ENCODE assay signal across 20 cellular contexts in genomic region chr6:37225350-37226169, GRCh38. TPM values are rescaled to one million over a fixed set of nuclear protein-coding genes. Genes with fewer than 3 reads are reported as not detected.
"Had no signal": no experiment of that assay in that cellular context is flagged by ENCODE, and none has a peak within 500 bp of the region (broad histone marks: within the 10 kb centered on the region; RNA-seq: fewer than 3 reads in every experiment).

No MANE protein-coding gene starts in this region.

- H3K27ac ChIP-seq: ascending aorta, breast epithelium, coronary artery, neural progenitor cell, psoas muscle, sigmoid colon, spleen, thoracic aorta, upper lobe of left lung had no signal

- H3K27me3 ChIP-seq: ascending aorta, breast epithelium, neural progenitor cell, sigmoid colon, spleen, upper lobe of left lung had no signal

- ATAC-seq: activated CD8-positive, alpha-beta T cell treated with anti-CD3 and anti-CD28 coated beads for 36 hours; activated T-cell treated with anti-CD3 and anti-CD28 coated beads, Interleukin-2, amount 50 U/mL, for 72 hours; left lobe of liver; psoas muscle; stimulated activated naive B cell treated with anti-CD40 and anti-IgM and Interleukin-4, amounts not matched to agents 10 μg/mL and 1 μg/mL and 100 μg/mL, for 72 hours had no signal

- H3K9me3 Mint-ChIP-seq: activated CD8-positive, alpha-beta T cell treated with anti-CD3 and anti-CD28 coated beads for 36 hours; activated naive CD4-positive, alpha-beta T cell treated with anti-CD3 and anti-CD28 coated beads, Interleukin-2, amount 50 U/mL, for 24 hours; activated T-cell treated with anti-CD3 and anti-CD28 coated beads, Interleukin-2, amount 50 U/mL, for 72 hours; neural progenitor cell; stimulated activated naive B cell treated with anti-CD40 and anti-IgM and Interleukin-4, amounts not matched to agents 10 μg/mL and 1 μg/mL and 100 μg/mL, for 72 hours had no signal

- H3K4me3 Mint-ChIP-seq: activated CD8-positive, alpha-beta T cell treated with anti-CD3 and anti-CD28 coated beads for 36 hours; activated naive CD4-positive, alpha-beta T cell treated with anti-CD3 and anti-CD28 coated beads, Interleukin-2, amount 50 U/mL, for 24 hours; activated T-cell treated with anti-CD3 and anti-CD28 coated beads, Interleukin-2, amount 50 U/mL, for 72 hours; neural progenitor cell; stimulated activated naive B cell treated with anti-CD40 and anti-IgM and Interleukin-4, amounts not matched to agents 10 μg/mL and 1 μg/mL and 100 μg/mL, for 72 hours had no signal

- H3K4me1 ChIP-seq: breast epithelium had no signal

- H3K9me3 ChIP-seq: ascending aorta, breast epithelium, psoas muscle, sigmoid colon, spleen, thoracic aorta, upper lobe of left lung had no signal

- H3K4me3 ChIP-seq: ascending aorta, breast epithelium, coronary artery, neural progenitor cell, psoas muscle, sigmoid colon, spleen, thoracic aorta, upper lobe of left lung had no signal

- DNase-seq: activated CD4-positive, alpha-beta T cell treated with anti-CD3 and anti-CD28 coated beads for 48 hours; activated CD4-positive, CD25-positive, alpha-beta regulatory T cell; activated CD8-positive, alpha-beta T cell treated with anti-CD3 and anti-CD28 coated beads for 36 hours; activated gamma-delta T cell; activated T-cell treated with anti-CD3 and anti-CD28 coated beads, Interleukin-2, amount 50 U/mL, for 72 hours; erythroblast; head of caudate nucleus; midbrain; psoas muscle; sigmoid colon; spleen; stimulated activated naive B cell treated with anti-CD40 and anti-IgM and Interleukin-4, amounts not matched to agents 10 μg/mL and 1 μg/mL and 100 μg/mL, for 72 hours had no signal

- H3K36me3 Mint-ChIP-seq: activated naive CD4-positive, alpha-beta T cell treated with anti-CD3 and anti-CD28 coated beads, Interleukin-2, amount 50 U/mL, for 24 hours; neural progenitor cell; stimulated activated naive B cell treated with anti-CD40 and anti-IgM and Interleukin-4, amounts not matched to agents 10 μg/mL and 1 μg/mL and 100 μg/mL, for 72 hours had no signal

- H3K9ac ChIP-seq: neural progenitor cell had no signal

- H3K27ac Mint-ChIP-seq: activated CD8-positive, alpha-beta T cell treated with anti-CD3 and anti-CD28 coated beads for 36 hours; activated naive CD4-positive, alpha-beta T cell treated with anti-CD3 and anti-CD28 coated beads, Interleukin-2, amount 50 U/mL, for 24 hours; activated T-cell treated with anti-CD3 and anti-CD28 coated beads, Interleukin-2, amount 50 U/mL, for 72 hours; neural progenitor cell; stimulated activated naive B cell treated with anti-CD40 and anti-IgM and Interleukin-4, amounts not matched to agents 10 μg/mL and 1 μg/mL and 100 μg/mL, for 72 hours had no signal

- H3K36me3 ChIP-seq: ascending aorta, breast epithelium, neural progenitor cell, sigmoid colon, spleen, thoracic aorta, upper lobe of left lung had no signal

- H3K27me3 Mint-ChIP-seq: activated CD8-positive, alpha-beta T cell treated with anti-CD3 and anti-CD28 coated beads for 36 hours; activated naive CD4-positive, alpha-beta T cell treated with anti-CD3 and anti-CD28 coated beads, Interleukin-2, amount 50 U/mL, for 24 hours; stimulated activated naive B cell treated with anti-CD40 and anti-IgM and Interleukin-4, amounts not matched to agents 10 μg/mL and 1 μg/mL and 100 μg/mL, for 72 hours had no signal

RNA-seq across cellular contexts. Expression of gene TMEM217, which starts 32.4 kb away (rescaled TPM):
- total RNA-seq: ascending aorta, left lobe of liver had no signal
